In the genomic region with DNA sequence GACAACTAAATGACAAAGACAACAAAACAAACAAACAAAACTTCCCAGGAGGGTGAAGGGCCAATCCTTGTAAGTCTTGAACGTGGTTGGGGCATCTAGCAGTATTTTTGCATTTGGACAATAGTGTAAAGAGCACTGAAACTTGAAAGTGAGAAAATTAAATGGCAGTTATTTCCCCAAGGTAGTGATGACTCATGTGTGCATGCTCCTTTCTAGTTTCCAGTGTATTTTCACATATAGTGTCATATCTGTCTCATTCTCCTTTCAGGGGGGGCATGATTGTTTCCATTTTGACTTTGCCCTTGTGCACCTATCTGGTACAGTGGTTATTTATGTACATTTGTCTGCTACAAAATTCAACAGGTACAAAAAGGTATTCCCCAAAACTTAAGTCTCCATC, we compare ENCODE assay signal across 12 cellular contexts. TPM values are rescaled to one million over a fixed set of nuclear protein-coding genes. Genes with fewer than 3 reads are reported as not detected.
DNase-seq lines count a peak whose midpoint lies in the region; ATAC-seq, FAIRE-seq and TF ChIP-seq lines count a peak whose summit lies in the region.
"Had no signal": no experiment of that assay in that cellular context is flagged by ENCODE, and none has a peak within 500 bp of the region (broad histone marks: within the 10 kb centered on the region; RNA-seq: fewer than 3 reads in every experiment).

No MANE protein-coding gene starts in this region.

- no peak for TF ChIP-seq CTCF in colonic mucosa (IDR thresholded peaks at IDR 0.05)
- no peak for TF ChIP-seq CTCF in tibial nerve (IDR thresholded peaks at IDR 0.05)
- TF ChIP-seq CTCF in pancreas (IDR thresholded peaks at IDR 0.05) = no peak
- no peak for TF ChIP-seq CTCF in WTC11 (IDR thresholded peaks at IDR 0.05)

- H3K27ac ChIP-seq in colonic mucosa (no peak overlapping the region), tibial nerve (no peak overlapping the region), pancreas (no peak overlapping the region)
- H3K27ac ChIP-seq: gastrocnemius medialis had no signal

- H3K27me3 Mint-ChIP-seq in WTC11 (ENCODE audit: low read depth) = no peaks in the 10 kb centered on the region; the same call in 1 of the 2 replicates
- H3K27me3 Mint-ChIP-seq: activated CD4-positive, alpha-beta T cell treated with anti-CD3 and anti-CD28 coated beads, Interleukin-2, amount 10 ng/mL, durations not matched to agents 7 days and 5 days had no signal

- H3K4me3 Mint-ChIP-seq in WTC11 = no peak overlapping the region
- H3K4me3 Mint-ChIP-seq: activated CD4-positive, alpha-beta T cell treated with anti-CD3 and anti-CD28 coated beads, Interleukin-2, amount 10 ng/mL, durations not matched to agents 7 days and 5 days had no signal

- H3K9me3 ChIP-seq in colonic mucosa = no peaks in the 10 kb centered on the region
- no peaks in the 10 kb centered on the region for H3K9me3 ChIP-seq in tibial nerve
- H3K9me3 ChIP-seq in pancreas = no peaks in the 10 kb centered on the region
- H3K9me3 ChIP-seq: BE2C, gastrocnemius medialis, MG63 had no signal

- H3K36me3 Mint-ChIP-seq in WTC11 = peaks cover 6% of the 10 kb centered on the region; the same call in 1 of the 2 replicates

- peaks cover 26% of the 10 kb centered on the region for H3K4me1 Mint-ChIP-seq in WTC11

- H3K9me3 Mint-ChIP-seq in WTC11 = peaks cover 7% of the 10 kb centered on the region; the same call in 1 of the 2 replicates

- no peak overlapping the region for H3K27ac Mint-ChIP-seq in WTC11
- H3K27ac Mint-ChIP-seq: activated CD4-positive, alpha-beta T cell treated with anti-CD3 and anti-CD28 coated beads, Interleukin-2, amount 10 ng/mL, durations not matched to agents 7 days and 5 days had no signal

- intact Hi-C loops in colonic mucosa (cut with DNase I) = no loop called here
- intact Hi-C loops in pancreas (cut with DNase I) = no loop called here

- peak; percentile 26 for DNase-seq in stimulated activated CD4-positive, alpha-beta T cell treated with anti-CD3 and anti-CD28 coated beads, Interleukin-4, amount 100 ng/mL, for 24 hours
- no peak for DNase-seq in stimulated activated CD4-positive, alpha-beta T cell treated with anti-CD3 and anti-CD28 coated beads, Interleukin-4, amount 100 ng/mL, for 4 hours
- DNase-seq in colonic mucosa (no peak), tibial nerve (ENCODE audit: low spot score in 2 of 2) (no peak), pancreas (no peak), WTC11 (ENCODE audit: low spot score) (no peak)
- DNase-seq: activated CD4-positive, alpha-beta T cell treated with anti-CD3 and anti-CD28 coated beads, Interleukin-2, amount 10 ng/mL, durations not matched to agents 7 days and 5 days; BE2C; gastrocnemius medialis; MG63 had no signal

- H3K27me3 ChIP-seq in colonic mucosa (no peaks in the 10 kb centered on the region), tibial nerve (no peaks in the 10 kb centered on the region), pancreas (no peaks in the 10 kb centered on the region)
- H3K27me3 ChIP-seq: BE2C, gastrocnemius medialis, MG63 had no signal

- H3K4me3 ChIP-seq in colonic mucosa (no peak overlapping the region), tibial nerve (no peak overlapping the region), pancreas (no peak overlapping the region)
- H3K4me3 ChIP-seq: gastrocnemius medialis, MG63 had no signal

- 76 to 90% methylated on average over 1 of the region's 1 CpG for WGBS in tibial nerve, 2 donors
- WGBS in pancreas, 2 donors = 84 to 91% methylated on average over 1 of the region's 1 CpG

- no peak for TF ChIP-seq EP300 in tibial nerve (IDR thresholded peaks at IDR 0.05)

- ATAC-seq in HG02623 (IDR thresholded peaks at IDR 0.05; ENCODE audit: unreplicated experiment) (peak; percentile 86), HG03520 (IDR thresholded peaks at IDR 0.05; ENCODE audit: unreplicated experiment) (peak; percentile 83), pancreas (no peak), WTC11 (no peak)
- ATAC-seq: gastrocnemius medialis had no signal

- CTCF ChIA-PET in WTC11 (lab: Charles Lee) = interaction anchor here (1.8 kb wide), 1 partner anchor 11 kb away, joined by 9 read pairs; no protein-coding TSS in a partner anchor

- POLR2A ChIA-PET in WTC11 (lab: Charles Lee) = no interaction called here

- H3K9ac ChIP-seq in colonic mucosa (ENCODE audit: low read depth in 2 of 2, low read length in 2 of 2) = no peak overlapping the region

- TF ChIP-seq POLR2A in tibial nerve (IDR thresholded peaks at IDR 0.05) = no peak

- no peak for FAIRE-seq in pancreas (lab: Jason Lieb, UNC)

- H3K36me3 ChIP-seq in colonic mucosa (no peaks in the 10 kb centered on the region), tibial nerve (peaks cover 0 to 4% (median 0%) of the 10 kb centered on the region in 3 donors), pancreas (no peaks in the 10 kb centered on the region)
- H3K36me3 ChIP-seq: BE2C, gastrocnemius medialis, MG63 had no signal

- H3K4me1 ChIP-seq in colonic mucosa (no peaks in the 10 kb centered on the region), tibial nerve (peaks cover 0 to 10% (median 3%) of the 10 kb centered on the region in 4 donors), pancreas (no peaks in the 10 kb centered on the region)
- H3K4me1 ChIP-seq: BE2C had no signal

TF ChIP-seq in WTC11, 78 proteins besides CTCF, POLR2A, EP300 and RAD21 (continues in another document):
- TF ChIP-seq RELA (CRISPR knock-in tag; IDR thresholded peaks at IDR 0.05; ENCODE audit: borderline replicate concordance) (no peak), TCF7 (CRISPR knock-in tag; IDR thresholded peaks at IDR 0.05; ENCODE audit: low read depth) (no peak), ZNF219 (CRISPR knock-in tag; IDR thresholded peaks at IDR 0.05; ENCODE audit: borderline replicate concordance) (no peak), ESRRA (CRISPR knock-in tag; IDR thresholded peaks at IDR 0.05; ENCODE audit: borderline replicate concordance) (no peak), ZNF263 (CRISPR knock-in tag; IDR thresholded peaks at IDR 0.05; ENCODE audit: low read depth) (no peak), NFE2L1 (CRISPR knock-in tag; IDR thresholded peaks at IDR 0.05) (no peak), JAZF1 (CRISPR knock-in tag; IDR thresholded peaks at IDR 0.05) (no peak), NR2C2 (CRISPR knock-in tag; IDR thresholded peaks at IDR 0.05) (no peak), ETV6 (CRISPR knock-in tag; IDR thresholded peaks at IDR 0.05) (no peak), NFATC4 (CRISPR knock-in tag; IDR thresholded peaks at IDR 0.05) (no peak), ZNF423 (CRISPR knock-in tag; IDR thresholded peaks at IDR 0.05) (no peak), ZNF671 (CRISPR knock-in tag; IDR thresholded peaks at IDR 0.05) (no peak)
- TF ChIP-seq, protein P1, sequence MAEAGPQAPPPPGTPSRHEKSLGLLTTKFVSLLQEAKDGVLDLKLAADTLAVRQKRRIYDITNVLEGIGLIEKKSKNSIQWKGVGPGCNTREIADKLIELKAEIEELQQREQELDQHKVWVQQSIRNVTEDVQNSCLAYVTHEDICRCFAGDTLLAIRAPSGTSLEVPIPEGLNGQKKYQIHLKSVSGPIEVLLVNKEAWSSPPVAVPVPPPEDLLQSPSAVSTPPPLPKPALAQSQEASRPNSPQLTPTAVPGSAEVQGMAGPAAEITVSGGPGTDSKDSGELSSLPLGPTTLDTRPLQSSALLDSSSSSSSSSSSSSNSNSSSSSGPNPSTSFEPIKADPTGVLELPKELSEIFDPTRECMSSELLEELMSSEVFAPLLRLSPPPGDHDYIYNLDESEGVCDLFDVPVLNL (CRISPR knock-in tag; IDR thresholded peaks at IDR 0.05; ENCODE audit: borderline replicate concordance, low read depth) = no peak
- TF ChIP-seq, protein P2, sequence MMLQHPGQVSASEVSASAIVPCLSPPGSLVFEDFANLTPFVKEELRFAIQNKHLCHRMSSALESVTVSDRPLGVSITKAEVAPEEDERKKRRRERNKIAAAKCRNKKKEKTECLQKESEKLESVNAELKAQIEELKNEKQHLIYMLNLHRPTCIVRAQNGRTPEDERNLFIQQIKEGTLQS (CRISPR knock-in tag; conservative IDR thresholded peaks at IDR 0.05) = no peak
- TF ChIP-seq, protein P3, sequence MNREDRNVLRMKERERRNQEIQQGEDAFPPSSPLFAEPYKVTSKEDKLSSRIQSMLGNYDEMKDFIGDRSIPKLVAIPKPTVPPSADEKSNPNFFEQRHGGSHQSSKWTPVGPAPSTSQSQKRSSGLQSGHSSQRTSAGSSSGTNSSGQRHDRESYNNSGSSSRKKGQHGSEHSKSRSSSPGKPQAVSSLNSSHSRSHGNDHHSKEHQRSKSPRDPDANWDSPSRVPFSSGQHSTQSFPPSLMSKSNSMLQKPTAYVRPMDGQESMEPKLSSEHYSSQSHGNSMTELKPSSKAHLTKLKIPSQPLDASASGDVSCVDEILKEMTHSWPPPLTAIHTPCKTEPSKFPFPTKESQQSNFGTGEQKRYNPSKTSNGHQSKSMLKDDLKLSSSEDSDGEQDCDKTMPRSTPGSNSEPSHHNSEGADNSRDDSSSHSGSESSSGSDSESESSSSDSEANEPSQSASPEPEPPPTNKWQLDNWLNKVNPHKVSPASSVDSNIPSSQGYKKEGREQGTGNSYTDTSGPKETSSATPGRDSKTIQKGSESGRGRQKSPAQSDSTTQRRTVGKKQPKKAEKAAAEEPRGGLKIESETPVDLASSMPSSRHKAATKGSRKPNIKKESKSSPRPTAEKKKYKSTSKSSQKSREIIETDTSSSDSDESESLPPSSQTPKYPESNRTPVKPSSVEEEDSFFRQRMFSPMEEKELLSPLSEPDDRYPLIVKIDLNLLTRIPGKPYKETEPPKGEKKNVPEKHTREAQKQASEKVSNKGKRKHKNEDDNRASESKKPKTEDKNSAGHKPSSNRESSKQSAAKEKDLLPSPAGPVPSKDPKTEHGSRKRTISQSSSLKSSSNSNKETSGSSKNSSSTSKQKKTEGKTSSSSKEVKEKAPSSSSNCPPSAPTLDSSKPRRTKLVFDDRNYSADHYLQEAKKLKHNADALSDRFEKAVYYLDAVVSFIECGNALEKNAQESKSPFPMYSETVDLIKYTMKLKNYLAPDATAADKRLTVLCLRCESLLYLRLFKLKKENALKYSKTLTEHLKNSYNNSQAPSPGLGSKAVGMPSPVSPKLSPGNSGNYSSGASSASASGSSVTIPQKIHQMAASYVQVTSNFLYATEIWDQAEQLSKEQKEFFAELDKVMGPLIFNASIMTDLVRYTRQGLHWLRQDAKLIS (CRISPR knock-in tag; IDR thresholded peaks at IDR 0.05; ENCODE audit: borderline replicate concordance) = no peak

RNA-seq across cellular contexts. Expression of a gene that starts 39.5 kb away (rescaled TPM):
- total RNA-seq in colonic mucosa = 10 to 100 TPM; 56.7 to 75.9 TPM
- total RNA-seq in tibial nerve = 10 to 100 TPM; 37.7 to 38.7 (median 37.8) TPM
- total RNA-seq in pancreas = 10 to 100 TPM in 2 of 6 donors, 1 to 10 TPM in 4; 4.6 to 18.0 (median 7.6) TPM
- 10 to 100 TPM in 1 of 2 donors, 1 to 10 TPM in 1; 3.2 to 11.6 TPM for polyA plus RNA-seq in pancreas
- 16.0 to 17.3 TPM (median 16.6 TPM) in 3 replicates for total RNA-seq in WTC11 (2021)

Comparison
In these comparisons a context has a peak if more than half of its experiments do, and no peak if none do; other contexts are left out.
1. ATAC-seq: peak in HG02623 (single experiment) and HG03520 (single experiment); none in pancreas (0 of 4) and WTC11 (single experiment).